In the genomic region with DNA sequence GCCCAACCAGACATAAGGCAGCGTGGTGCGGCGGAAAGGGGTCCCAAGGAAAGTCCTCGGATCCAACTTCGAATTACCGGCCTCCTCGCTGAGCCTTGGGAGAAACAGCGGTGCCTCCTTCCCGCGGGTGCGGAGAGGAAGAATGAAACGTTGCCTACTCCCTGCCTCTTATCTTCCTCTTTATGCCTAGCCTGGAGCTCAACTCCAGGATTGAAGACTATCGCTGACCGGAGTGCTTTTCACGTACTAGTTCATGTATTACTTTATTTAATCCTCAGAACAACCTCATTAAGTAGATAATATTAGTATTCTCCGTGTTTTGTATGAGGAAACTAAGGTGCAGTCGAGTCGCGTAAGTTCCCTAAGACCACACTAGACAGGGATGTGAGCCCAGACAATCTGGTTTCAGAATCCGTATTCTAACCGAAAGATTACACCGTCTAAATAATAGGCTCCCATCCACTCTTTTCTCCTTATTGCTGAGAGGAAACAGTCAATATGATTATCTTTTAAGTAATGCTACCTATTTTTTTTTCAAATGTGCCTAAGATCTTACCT, we compare ENCODE assay signal across 8 cellular contexts. TPM values are rescaled to one million over a fixed set of nuclear protein-coding genes. Genes with fewer than 3 reads are reported as not detected.
DNase-seq lines count a peak whose midpoint lies in the region; TF ChIP-seq lines count a peak whose summit lies in the region.

No MANE protein-coding gene starts in this region.

- peak overlapping the region; percentile 83 for H3K27ac ChIP-seq in osteoblast (ENCODE audit: low read depth, low read length)

- peak; percentile 48 for DNase-seq in DMS53 treated with DMSO at 0.1 percent for 48 hours (lab: John Stamatoyannopoulos, UW; ENCODE audit: unreplicated experiment)
- DNase-seq in DMS53 (lab: John Stamatoyannopoulos, UW) = no peak
- DNase-seq in SK-MEL-5 (ENCODE audit: low read depth, low spot score) = peak; percentile 4
- DNase-seq in epithelial cell of proximal tubule (ENCODE audit: low read depth) = no peak
- DNase-seq in osteoblast (ENCODE audit: insufficient read length, low spot score, missing footprints) = no peak
- no peak for DNase-seq in putamen (ENCODE audit: low spot score)
- DNase-seq in cortex of kidney (lab: John Stamatoyannopoulos, UW) = no peak
- no peak for DNase-seq in stimulated activated CD4-positive, alpha-beta T cell treated with anti-CD3 and anti-CD28 coated beads, Interleukin-2, amount 100 ng/mL, for 48 hours

- H3K4me1 ChIP-seq in osteoblast (ENCODE audit: insufficient read depth, low read length) = no peaks in the 10 kb centered on the region

- H3K79me2 ChIP-seq in osteoblast (ENCODE audit: insufficient read depth, low read length) = peaks cover 22% of the 10 kb centered on the region

- no peaks in the 10 kb centered on the region for H3K36me3 ChIP-seq in osteoblast (ENCODE audit: insufficient read depth, low read length)

- TF ChIP-seq CTCF in epithelial cell of proximal tubule (conservative IDR thresholded peaks at IDR 0.05; ENCODE audit: low read depth, low read length) (no peak), osteoblast (IDR thresholded peaks at IDR 0.05; ENCODE audit: extremely low read depth, low read depth, low read length) (no peak)

- peak overlapping the region; percentile 93 for H3K4me2 ChIP-seq in osteoblast (ENCODE audit: insufficient read depth, low read length)

- H2AFZ ChIP-seq in osteoblast (ENCODE audit: low read length) = peak overlapping the region; percentile 98

- in situ Hi-C loops in SK-MEL-5 (cut with HindIII; ENCODE audit: low pct_unique_long_range_greater_than_20kb, low sequenced_read_pairs) = no loop called here

- H3K27me3 ChIP-seq in osteoblast (ENCODE audit: insufficient read depth, low read length) = no peaks in the 10 kb centered on the region

- H3K4me3 ChIP-seq in epithelial cell of proximal tubule (ENCODE audit: low read depth, low read length) (peak overlapping the region; percentile 93), osteoblast (ENCODE audit: insufficient read depth, low read length) (peak overlapping the region; percentile 90)

- no peaks in the 10 kb centered on the region for H4K20me1 ChIP-seq in osteoblast (ENCODE audit: insufficient read depth, low read length)

- no peaks in the 10 kb centered on the region for H3K9me3 ChIP-seq in osteoblast (ENCODE audit: low read depth, low read length)

RNA-seq across cellular contexts. Expression of a gene that starts 0.8 kb away (rescaled TPM):
- total RNA-seq in SK-MEL-5 (2014; rRNA removed; shearing (Covaris generic)) = 12.6 and 14.0 TPM in 2 replicates
- polyA plus RNA-seq in SK-MEL-5 (2015; cell fraction: cytosol; rRNA removed) = 13.6 and 13.7 TPM in 2 replicates
- 6.9 and 12.9 TPM in 2 replicates for polyA plus RNA-seq in SK-MEL-5 (2015; cell fraction: nucleus; rRNA removed)
- total RNA-seq in epithelial cell of proximal tubule (6.9 and 7.4 TPM in 2 replicates), osteoblast (12.3 and 13.0 TPM in 2 replicates)

RNA-seq across cellular contexts. Expression of a gene that starts 29.8 kb away (rescaled TPM):
- total RNA-seq in SK-MEL-5 (2014; rRNA removed; shearing (Covaris generic)) = 1.6 and 2.4 TPM in 2 replicates
- 5.0 and 6.0 TPM in 2 replicates for polyA plus RNA-seq in SK-MEL-5 (2015; cell fraction: cytosol; rRNA removed)
- polyA plus RNA-seq in SK-MEL-5 (2015; cell fraction: nucleus; rRNA removed) = 7.5 and 8.4 TPM in 2 replicates
- total RNA-seq in epithelial cell of proximal tubule (1.6 and 2.5 TPM in 2 replicates), osteoblast (3.6 and 12.1 TPM in 2 replicates)

Comparison
In these comparisons a context has a peak if more than half of its experiments do, and no peak if none do; other contexts are left out.
1. DNase-seq: peak in DMS53 treated with DMSO at 0.1 percent for 48 hours (single experiment) and SK-MEL-5 (single experiment); none in DMS53 (single experiment), epithelial cell of proximal tubule (single experiment), osteoblast (single experiment), putamen (single experiment), cortex of kidney (single experiment) and stimulated activated CD4-positive, alpha-beta T cell treated with anti-CD3 and anti-CD28 coated beads, Interleukin-2, amount 100 ng/mL, for 48 hours (0 of 2).